ENCODE assay signal across 2 cellular contexts in genomic region chr19:9968820-9969687, GRCh38.
TF ChIP-seq lines count a peak whose summit lies in the region.

No MANE protein-coding gene starts in this region.

TF ChIP-seq in IMR-90, 13 proteins besides CTCF, POLR2A, EP300 and RAD21:
- TF ChIP-seq BHLHE40 (IDR thresholded peaks at IDR 0.05; ENCODE audit: low read depth, low read length) (no peak), MXI1 (IDR thresholded peaks at IDR 0.05; ENCODE audit: borderline replicate concordance, low read depth, low read length) (no peak), FOS (IDR thresholded peaks at IDR 0.05; ENCODE audit: low read depth, low read length) (no peak), USF2 (IDR thresholded peaks at IDR 0.05; ENCODE audit: low read depth, low read length) (no peak), MAFK (IDR thresholded peaks at IDR 0.05; ENCODE audit: low read depth, low read length) (no peak), SMC3 (IDR thresholded peaks at IDR 0.05; ENCODE audit: low read depth, low read length) (no peak), CEBPB (IDR thresholded peaks at IDR 0.05; ENCODE audit: low read depth, low read length) (no peak), CHD1 (IDR thresholded peaks at IDR 0.05; ENCODE audit: low read depth, low read length) (no peak), RCOR1 (IDR thresholded peaks at IDR 0.05; ENCODE audit: insufficient replicate concordance, low read length) (no peak), NFE2L2 (IDR thresholded peaks at IDR 0.05; ENCODE audit: low read depth, low read length) (no peak), RFX5 (IDR thresholded peaks at IDR 0.05; ENCODE audit: low read depth, low read length) (no peak), ELK1 (IDR thresholded peaks at IDR 0.05; ENCODE audit: borderline replicate concordance, low read depth, low read length) (no peak), MAZ (IDR thresholded peaks at IDR 0.05; ENCODE audit: borderline replicate concordance, low read depth, low read length) (no peak)

TF ChIP-seq in K562, 482 proteins besides CTCF, POLR2A, EP300 and RAD21:
- no peak for TF ChIP-seq ZC3H11A (IDR thresholded peaks at IDR 0.05; ENCODE audit: low read depth, low read length)
- TF ChIP-seq RERE (CRISPR knock-in tag; IDR thresholded peaks at IDR 0.05; ENCODE audit: borderline replicate concordance), result no peak
- TF ChIP-seq ZSCAN29 (IDR thresholded peaks at IDR 0.05), result peak; percentile 64; the same call in 1 of the 2 replicates
- TF ChIP-seq ZFP91 (CRISPR knock-in tag; IDR thresholded peaks at IDR 0.05), result no peak
TF ChIP-seq in K562: peak in this region for 1.
